Comparison of ENCODE assay signal across 8 cellular contexts in the genomic region with DNA sequence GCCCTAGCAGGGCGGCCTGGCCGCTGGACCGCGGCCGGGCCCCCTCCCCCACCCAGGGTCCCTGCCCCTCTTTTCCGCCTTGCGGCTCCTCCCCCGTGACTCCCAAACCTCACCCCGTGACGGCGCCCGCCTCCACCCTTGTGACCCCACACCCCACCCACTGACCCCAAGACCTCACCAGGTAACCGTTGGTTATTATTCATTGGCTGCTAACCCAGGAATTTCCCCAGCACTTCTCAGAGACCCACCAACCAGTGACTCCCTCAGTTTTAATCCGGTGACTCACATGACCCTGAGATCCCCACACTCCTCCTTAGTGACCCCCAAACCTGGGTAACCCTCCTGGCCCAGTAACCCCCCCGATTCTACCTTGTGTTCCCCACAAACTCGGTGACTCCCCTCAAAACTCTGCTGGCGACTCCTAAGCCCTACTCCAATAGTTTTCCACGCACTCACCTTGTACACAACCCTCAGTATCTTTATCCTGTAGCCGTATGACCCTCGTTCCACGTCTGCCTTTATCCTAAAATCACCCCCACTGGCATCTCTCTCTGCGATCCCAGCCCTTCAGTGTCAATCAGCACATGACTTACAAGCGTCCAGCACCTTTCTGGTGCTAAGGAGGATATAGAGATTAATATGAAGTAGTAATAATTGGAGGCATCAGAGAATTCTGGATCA. TPM values are rescaled to one million over a fixed set of nuclear protein-coding genes. Genes with fewer than 3 reads are reported as not detected.
DNase-seq lines count a peak whose midpoint lies in the region; ATAC-seq, FAIRE-seq and TF ChIP-seq lines count a peak whose summit lies in the region.

No MANE protein-coding gene starts in this region.

- H3K9me3 ChIP-seq in CD8-positive, alpha-beta T cell (ENCODE audit: low read length): no peaks in the 10 kb centered on the region
- no peaks in the 10 kb centered on the region for H3K9me3 ChIP-seq in adrenal gland (replicated peaks in 1 of 3)

- no peaks in the 10 kb centered on the region for H3K27me3 Mint-ChIP-seq in CD8-positive, alpha-beta T cell (ENCODE audit: low read depth)
- H3K27me3 Mint-ChIP-seq in T-cell: no peaks in the 10 kb centered on the region

- ATAC-seq in CD8-positive, alpha-beta T cell: peak; percentile 57
- ATAC-seq in GM19463 (IDR thresholded peaks at IDR 0.05; ENCODE audit: unreplicated experiment) (peak; percentile 38), T-cell (replicated peaks in 1 of 4) (peak; percentile 42 to 70 (median 45)), sciatic nerve (peak; percentile 65)

- peaks cover 3% of the 10 kb centered on the region for H3K36me3 ChIP-seq in CD8-positive, alpha-beta T cell (ENCODE audit: insufficient read depth, low read length)
- no peaks in the 10 kb centered on the region for H3K36me3 ChIP-seq in adrenal gland (replicated peaks in 1 of 2)

- H3K4me1 Mint-ChIP-seq in CD8-positive, alpha-beta T cell (ENCODE audit: low read depth): peaks cover 61% of the 10 kb centered on the region
- peaks cover 55 to 62% (median 60%) of the 10 kb centered on the region in 3 donors for H3K4me1 Mint-ChIP-seq in T-cell

- no peak for TF ChIP-seq CTCF in CD8-positive, alpha-beta T cell (IDR thresholded peaks at IDR 0.05)
- TF ChIP-seq CTCF in adrenal gland (IDR thresholded peaks at IDR 0.05): no peak

- H3K4me3 ChIP-seq in CD8-positive, alpha-beta T cell (ENCODE audit: low read depth, low read length): peak overlapping the region; percentile 75
- H3K4me3 ChIP-seq in adrenal gland: peak overlapping the region; percentile 21 to 88 (median 72)

- no peaks in the 10 kb centered on the region for H3K27me3 ChIP-seq in CD8-positive, alpha-beta T cell (ENCODE audit: insufficient read depth, low read length)
- no peaks in the 10 kb centered on the region for H3K27me3 ChIP-seq in adrenal gland

- no peaks in the 10 kb centered on the region for H3K9me3 Mint-ChIP-seq in CD8-positive, alpha-beta T cell
- H3K9me3 Mint-ChIP-seq in T-cell: no peaks in the 10 kb centered on the region

- no peak for TF ChIP-seq POLR2A in adrenal gland (IDR thresholded peaks at IDR 0.05)

- peak; percentile 53 to 86 (median 67) for DNase-seq in CD8-positive, alpha-beta T cell
- DNase-seq in HTR-8/SVneo (ENCODE audit: insufficient read length, low spot score): peak; percentile 63
- DNase-seq in T-cell: peak in 33 of 34 experiments; percentile 40 to 81 (median 75)
- DNase-seq in adrenal gland: peak; percentile 63 to 83 (median 78)
- DNase-seq in hypothalamus (lab: John Stamatoyannopoulos, UW): peak in 29 of 51 donors; percentile 42 to 76 (median 61)
- DNase-seq in sciatic nerve (ENCODE audit: low spot score): peak; percentile 87
- DNase-seq in NCI-H1048 (lab: John Stamatoyannopoulos, UW): no peak

- no peak for FAIRE-seq in HTR-8/SVneo (lab: Jason Lieb, UNC)

- H3K36me3 Mint-ChIP-seq in CD8-positive, alpha-beta T cell: peaks cover 12% of the 10 kb centered on the region
- no peaks in the 10 kb centered on the region for H3K36me3 Mint-ChIP-seq in T-cell

- peak overlapping the region; percentile 96 for H3K27ac Mint-ChIP-seq in CD8-positive, alpha-beta T cell
- H3K27ac Mint-ChIP-seq in T-cell: peak overlapping the region; percentile 90 to 92

- H3K4me1 ChIP-seq in CD8-positive, alpha-beta T cell (ENCODE audit: insufficient read depth, low read length): peaks cover 47% of the 10 kb centered on the region
- H3K4me1 ChIP-seq in adrenal gland (replicated peaks in 1 of 2): peaks cover 6 to 43% of the 10 kb centered on the region in 2 donors

- WGBS in adrenal gland, 4 donors: 3 to 12% (median 6%) methylated on average over 10 to 23 of the region's 23 CpGs

- peak overlapping the region; percentile 88 for H3K27ac ChIP-seq in CD8-positive, alpha-beta T cell (ENCODE audit: low read depth, low read length)
- peak overlapping the region; percentile 51 to 99 (median 90) for H3K27ac ChIP-seq in adrenal gland

- CTCF ChIA-PET in CD8-positive, alpha-beta T cell (lab: Charles Lee): interaction anchor here (0.6 kb wide), 1 partner anchor 189 kb away, joined by 3 read pairs; no protein-coding TSS in a partner anchor
- CTCF ChIA-PET in T-cell (lab: Charles Lee): interaction anchor here in 1 of 2 donors (1.5 kb wide), 2 partner anchors 19 to 72 kb away, joined by 4 read pairs; no protein-coding TSS in a partner anchor

- peak overlapping the region; percentile 84 for H3K4me3 Mint-ChIP-seq in CD8-positive, alpha-beta T cell
- peak overlapping the region; percentile 83 to 94 (median 89) for H3K4me3 Mint-ChIP-seq in T-cell

- POLR2A ChIA-PET in CD8-positive, alpha-beta T cell (lab: Charles Lee): interaction anchor here (1.0 to 1.7 kb wide), 9 partner anchors 10 to 1689 kb away, joined by 3 to 7 read pairs (median 3); partner anchors contain the start of gene DEF6
- POLR2A ChIA-PET in T-cell (lab: Charles Lee): interaction anchor here in 1 of 2 donors (0.5 to 1.2 kb wide), 4 partner anchors 85 to 1335 kb away, joined by 3 to 5 read pairs (median 4); no protein-coding TSS in a partner anchor

- intact Hi-C loops in CD8-positive, alpha-beta T cell (cut with DNase I, micrococcal nuclease): loop anchor here (1.0 to 10.0 kb wide), 13 partner anchors 43 to 1995 kb away; partner anchors contain the start of genes ANKS1A (in 2 of the 2), TAF11 (in 2 of the 2), HMGA1 (in 1 of the 2) and ITPR3 (in 1 of the 2)
- intact Hi-C loops in adrenal gland (cut with DNase I): no loop called here
- intact Hi-C loops in sciatic nerve (cut with DNase I): no loop called here

RNA-seq across cellular contexts. Expression of gene ZNF76, which starts 0.6 kb away (rescaled TPM):
- 10 to 100 TPM; 54.6 to 57.8 TPM for total RNA-seq in CD8-positive, alpha-beta T cell
- total RNA-seq in T-cell (10 to 100 TPM; 72.7 to 91.3 (median 84.8) TPM), adrenal gland (10 to 100 TPM; 26.1 to 74.0 (median 45.2) TPM), sciatic nerve (45.8 TPM)
- polyA plus RNA-seq in adrenal gland: 100 to 1,000 TPM in 2 of 3 donors, 10 to 100 TPM in 1; 25.3 to 185 (median 100) TPM

RNA-seq across cellular contexts. Expression of gene DEF6, which starts 37.5 kb away (rescaled TPM):
- total RNA-seq in CD8-positive, alpha-beta T cell: 100 to 1,000 TPM; 172 to 182 TPM
- total RNA-seq in T-cell (100 to 1,000 TPM; 221 to 311 (median 298) TPM), adrenal gland (10 to 100 TPM in 1 of 8 donors, 1 to 10 TPM in 7; 2.3 to 11.5 (median 6.1) TPM), sciatic nerve (11.6 TPM)
- polyA plus RNA-seq in adrenal gland: 10 to 100 TPM in 2 of 3 donors, 1 to 10 TPM in 1; 1.6 to 26.1 (median 21.3) TPM

RNA-seq across cellular contexts. Expression of gene SCUBE3, which starts 46.3 kb away (rescaled TPM):
- total RNA-seq in CD8-positive, alpha-beta T cell: not detected
- under 1 TPM in 4 of 5 donors, not detected in 1; 0.03 to 0.14 (median 0.08) TPM for total RNA-seq in T-cell
- total RNA-seq in adrenal gland: 10 to 100 TPM in 5 of 8 donors, 1 to 10 TPM in 3; 1.9 to 32.8 (median 12.1) TPM
- 1 to 10 TPM in 2 of 3 donors, under 1 TPM in 1; 0.61 to 2.9 (median 1.6) TPM for polyA plus RNA-seq in adrenal gland
- 2.9 TPM for total RNA-seq in sciatic nerve

Comparison
In these comparisons a context has a peak if more than half of its experiments do, and no peak if none do; other contexts are left out.
1. RNA of gene DEF6, which starts 37.5 kb away (total RNA-seq): 221 to 311 TPM in T-cell and 172 to 182 TPM in CD8-positive, alpha-beta T cell; 11.6 TPM in sciatic nerve (single experiment) and 2.3 to 11.5 TPM in adrenal gland; every median in the first group is over 10 times any median in the second.
2. intact Hi-C loops: an anchor here in CD8-positive, alpha-beta T cell (1.0 to 10.0 kb wide); none called in adrenal gland and sciatic nerve.
3. Peak in every context shown above with its lines, with median percentiles within 50 percentile points of each other: ATAC-seq.